ENCODE assay signal across 14 cellular contexts in genomic region chr5:7087719-7088297, GRCh38.
"Had no signal": no experiment of that assay in that cellular context is flagged by ENCODE, and none has a peak within 500 bp of the region (broad histone marks: within the 10 kb centered on the region; RNA-seq: fewer than 3 reads in every experiment).

No MANE protein-coding gene starts in this region.

- H3K4me1 ChIP-seq: tibial artery had no signal

- H3K27me3 ChIP-seq: tibial artery had no signal

- DNase-seq: activated CD4-positive, alpha-beta T cell treated with anti-CD3 and anti-CD28 coated beads, Interleukin-2, amount 50 U/mL, for 4 hours; activated naive CD4-positive, alpha-beta T cell treated with Interleukin-2 at 50 U/mL for 16 hours; central memory CD4-positive, alpha-beta T cell; dorsolateral prefrontal cortex; foreskin fibroblast; occipital lobe; stimulated activated CD4-positive, alpha-beta T cell treated with anti-CD3 and anti-CD28 coated beads, Interleukin-2, amount 100 ng/mL, for 24 hours; stimulated activated naive CD4-positive, alpha-beta T cell treated with Interleukin-2 at 50 U/mL for 16 hours; T-helper 2 cell; tibial artery had no signal

- H3K4me3 ChIP-seq: dorsolateral prefrontal cortex, lung, tibial artery had no signal

- H3K9me3 ChIP-seq: tibial artery had no signal

- FAIRE-seq: colon, islet of Langerhans had no signal

- H3K36me3 ChIP-seq: tibial artery had no signal

- ATAC-seq: left lobe of liver had no signal
